ENCODE assay signal across 8 cellular contexts in the genomic region with DNA sequence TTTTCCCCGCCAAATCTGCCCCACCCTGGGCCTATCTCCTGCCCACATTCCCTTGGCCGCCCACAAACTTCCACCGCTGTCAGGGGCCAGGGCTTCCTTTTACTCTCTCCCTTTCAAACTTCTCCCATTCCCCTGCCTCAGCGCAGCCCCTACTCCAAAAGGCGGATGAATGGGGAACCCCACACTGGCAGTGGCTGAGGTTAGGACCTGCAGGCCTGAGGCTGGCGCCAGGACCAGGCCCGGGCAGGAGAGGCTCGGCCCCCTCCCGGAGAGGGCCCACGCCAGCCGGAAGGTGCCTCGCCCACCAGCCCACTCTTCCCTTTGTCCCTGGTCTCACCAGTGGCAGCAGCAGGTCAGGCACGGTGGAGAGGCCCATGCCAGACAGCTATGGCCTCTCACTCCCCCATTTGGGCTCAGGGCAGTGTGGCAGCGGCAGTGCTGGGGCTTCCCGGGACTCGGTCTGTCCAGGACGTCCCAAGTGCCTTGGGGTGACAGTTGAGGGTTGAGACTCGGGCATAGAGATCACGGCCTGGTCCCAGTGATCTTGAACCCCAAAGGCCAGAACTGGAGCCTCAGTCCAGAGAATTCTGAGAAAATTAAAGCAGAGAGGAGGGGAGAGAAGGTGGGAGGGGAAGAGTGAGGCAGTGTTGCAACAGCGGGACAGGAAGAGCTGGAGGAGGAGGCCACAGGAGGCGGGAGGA. TPM values are rescaled to one million over a fixed set of nuclear protein-coding genes. Genes with fewer than 3 reads are reported as not detected.
A peak's percentile ranks its signal among the peaks of the same experiment; 100 is the strongest.
DNase-seq lines count a peak whose midpoint lies in the region; ATAC-seq and TF ChIP-seq lines count a peak whose summit lies in the region.

A gene (minus strand): TSS at position 638 of the 701 bp plus-strand sequence. CDS start 262 bp downstream, at position 376.

- peak within 1 kb of the TSS; percentile 94 to 100 for H3K27ac ChIP-seq in esophagus (ENCODE audit: low read depth in 2 of 2, low read length in 1 of 2)
- H3K27ac ChIP-seq in testis, result peak within 1 kb of the TSS; percentile 94 to 98

- no peaks in the 10 kb centered on the region for H3K9me3 Mint-ChIP-seq in activated CD8-positive, alpha-beta T cell treated with anti-CD3 and anti-CD28 coated beads, Interleukin-2, amount 10 ng/mL, durations not matched to agents 7 days and 5 days (ENCODE audit: insufficient read depth)

- no peak for TF ChIP-seq CTCF in mucosa of descending colon (IDR thresholded peaks at IDR 0.05)
- no peak for TF ChIP-seq CTCF in testis (IDR thresholded peaks at IDR 0.05)
- TF ChIP-seq CTCF in GM10266 (IDR thresholded peaks at IDR 0.05; ENCODE audit: control insufficient read depth, insufficient read depth, low read depth, missing control alignments), result no peak

- H3K36me3 Mint-ChIP-seq in activated CD8-positive, alpha-beta T cell treated with anti-CD3 and anti-CD28 coated beads, Interleukin-2, amount 10 ng/mL, durations not matched to agents 7 days and 5 days (ENCODE audit: low read depth), result peaks cover 5% of the 10 kb centered on the region

- no peaks in the 10 kb centered on the region for H3K27me3 Mint-ChIP-seq in activated CD8-positive, alpha-beta T cell treated with anti-CD3 and anti-CD28 coated beads, Interleukin-2, amount 10 ng/mL, durations not matched to agents 7 days and 5 days (ENCODE audit: low read depth)

- 1% methylated on average over 21 of the region's 21 CpGs for WGBS in esophagus, 2 donors
- WGBS in testis, 2 donors, result 26 to 30% methylated on average over 12 to 21 of the region's 21 CpGs

- peak within 1 kb of the TSS; percentile 84 to 85 for H3K4me3 ChIP-seq in esophagus (ENCODE audit: low read depth in 1 of 2, low read length in 2 of 2)
- peak within 1 kb of the TSS; percentile 65 for H3K4me3 ChIP-seq in mucosa of descending colon
- peak within 1 kb of the TSS; percentile 87 to 93 for H3K4me3 ChIP-seq in testis

- TF ChIP-seq POLR2A in testis (IDR thresholded peaks at IDR 0.05), result no peak

- CTCF ChIA-PET in activated CD8-positive, alpha-beta T cell treated with anti-CD3 and anti-CD28 coated beads, Interleukin-2, amount 10 ng/mL, durations not matched to agents 7 days and 5 days (lab: Charles Lee), result interaction anchor here (0.9 to 3.7 kb wide), 4 partner anchors 15 to 28 kb away, joined by 3 to 20 read pairs (median 6); no protein-coding TSS in a partner anchor

- intact Hi-C loops in mucosa of descending colon (cut with DNase I, micrococcal nuclease) (no loop called here), testis (cut with DNase I; ENCODE audit: low total_unique reads) (no loop called here)

- no peak within 1 kb of the TSS for H3K27ac Mint-ChIP-seq in activated CD8-positive, alpha-beta T cell treated with anti-CD3 and anti-CD28 coated beads, Interleukin-2, amount 10 ng/mL, durations not matched to agents 7 days and 5 days

- H3K4me1 ChIP-seq in esophagus (ENCODE audit: control insufficient read depth in 2 of 2, insufficient read depth in 2 of 2, low read length in 1 of 2) (peaks cover 7 to 37% of the 10 kb centered on the region in 2 donors), mucosa of descending colon (ENCODE audit: low read depth) (peaks cover 41% of the 10 kb centered on the region), testis (peaks cover 53% of the 10 kb centered on the region)

- H3K4me1 Mint-ChIP-seq in activated CD8-positive, alpha-beta T cell treated with anti-CD3 and anti-CD28 coated beads, Interleukin-2, amount 10 ng/mL, durations not matched to agents 7 days and 5 days (ENCODE audit: low read depth), result peaks cover 37% of the 10 kb centered on the region

- POLR2A ChIA-PET in activated CD8-positive, alpha-beta T cell treated with anti-CD3 and anti-CD28 coated beads, Interleukin-2, amount 10 ng/mL, durations not matched to agents 7 days and 5 days (lab: Charles Lee), result interaction anchor here (1.2 kb wide), 2 partner anchors 22 kb away, joined by 3 read pairs; no protein-coding TSS in a partner anchor

- H3K4me3 Mint-ChIP-seq in activated CD8-positive, alpha-beta T cell treated with anti-CD3 and anti-CD28 coated beads, Interleukin-2, amount 10 ng/mL, durations not matched to agents 7 days and 5 days, result no peak within 1 kb of the TSS

- DNase-seq in GDM1 (lab: John Stamatoyannopoulos, UW), result peak; percentile 85
- DNase-seq in M059J (ENCODE audit: low read depth), result peak; percentile 81
- DNase-seq in activated CD8-positive, alpha-beta T cell treated with anti-CD3 and anti-CD28 coated beads, Interleukin-2, amount 10 ng/mL, durations not matched to agents 7 days and 5 days, result peak; percentile 67
- peak; percentile 73 to 84 (median 82) for DNase-seq in mucosa of descending colon
- peak; percentile 87 for DNase-seq in testis
- no peak for DNase-seq in GM10266 (ENCODE audit: extremely low spot score)

- H3K36me3 ChIP-seq in esophagus (ENCODE audit: control insufficient read depth in 2 of 2, insufficient read depth in 2 of 2, low read length in 1 of 2) (no peaks in the 10 kb centered on the region), mucosa of descending colon (ENCODE audit: low read depth) (no peaks in the 10 kb centered on the region), testis (ENCODE audit: low read depth, missing control alignments) (no peaks in the 10 kb centered on the region)

- peak; percentile 43 for ATAC-seq in activated CD8-positive, alpha-beta T cell treated with anti-CD3 and anti-CD28 coated beads, Interleukin-2, amount 10 ng/mL, durations not matched to agents 7 days and 5 days
- ATAC-seq in mucosa of descending colon, result peak; percentile 71
- no peak for ATAC-seq in GM21381 (IDR thresholded peaks at IDR 0.05; ENCODE audit: unreplicated experiment)

- H3K9me3 ChIP-seq in esophagus (ENCODE audit: control insufficient read depth in 2 of 2, insufficient read depth in 1 of 2, low read depth in 1 of 2, low read length in 1 of 2) (no peaks in the 10 kb centered on the region), mucosa of descending colon (no peaks in the 10 kb centered on the region), testis (no peaks in the 10 kb centered on the region)

- H3K27me3 ChIP-seq in esophagus (ENCODE audit: control insufficient read depth in 1 of 2, insufficient read depth in 2 of 2, low read length in 2 of 2) (no peaks in the 10 kb centered on the region), testis (no peaks in the 10 kb centered on the region)

RNA-seq across cellular contexts. Expression of the gene that starts here (rescaled TPM):
- total RNA-seq in M059J (2014; rRNA removed; shearing (Covaris generic)), result 180 and 233 TPM in 2 replicates
- 10 to 100 TPM; 58.8 to 63.4 TPM for total RNA-seq in activated CD8-positive, alpha-beta T cell treated with anti-CD3 and anti-CD28 coated beads, Interleukin-2, amount 10 ng/mL, durations not matched to agents 7 days and 5 days
- polyA plus RNA-seq in esophagus (10 to 100 TPM; 41.7 to 71.4 TPM), testis (ENCODE audit: insufficient read depth, low read depth, low replicate concordance) (59.8 TPM)
- total RNA-seq in mucosa of descending colon (100 to 1,000 TPM; 166 to 237 (median 211) TPM), testis (100 to 1,000 TPM in 1 of 2 donors, 10 to 100 TPM in 1; 94.6 to 106 TPM)
